Comparison of ENCODE assay signal across 31 cellular contexts in the genomic region with DNA sequence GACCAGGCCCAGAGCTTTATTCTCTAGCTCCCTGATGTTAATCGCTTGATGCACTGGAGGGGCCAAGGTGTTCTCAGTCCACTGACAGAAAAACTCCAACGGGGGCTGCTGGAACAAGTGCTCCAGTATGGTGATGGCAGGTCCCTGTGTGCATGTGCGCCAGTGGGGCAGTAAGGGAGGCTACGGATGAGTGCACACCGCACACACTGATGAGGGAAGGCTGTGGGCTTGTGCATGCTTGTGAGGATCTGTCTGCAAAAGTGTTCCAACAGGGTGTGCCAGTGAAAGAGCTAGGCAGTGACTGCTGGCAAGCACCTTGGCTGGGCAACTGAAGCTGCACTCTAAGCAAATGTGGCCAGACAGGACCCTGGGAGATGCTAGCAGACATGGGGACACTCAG.
"Had no signal": no experiment of that assay in that cellular context is flagged by ENCODE, and none has a peak within 500 bp of the region (broad histone marks: within the 10 kb centered on the region; RNA-seq: fewer than 3 reads in every experiment).

No MANE protein-coding gene starts in this region.

- H2AFZ ChIP-seq: parathyroid adenoma had no signal

- H3K27me3 Mint-ChIP-seq: naive B cell; naive thymus-derived CD8-positive, alpha-beta T cell; natural killer cell treated with Interleukin-12 subunit alpha and Interleukin-12 subunit beta and Interleukin-15 and Interleukin-18, amount 100 ng/mL, for 72 hours; progenitor cell of endocrine pancreas; stimulated activated memory B cell treated with anti-CD40 and anti-IgM and Interleukin-4, amounts not matched to agents 10 μg/mL and 1 μg/mL and 100 μg/mL, for 72 hours; stimulated activated naive CD8-positive, alpha-beta T cell treated with anti-CD3 and anti-CD28 coated beads, Interleukin-15, Interleukin-2, amounts not matched to agents 100 ng/mL and 50 ng/mL, for 24 hours; type B pancreatic cell had no signal

- H3K9ac ChIP-seq: parathyroid adenoma had no signal

- H3K4me3 ChIP-seq: ovary, psoas muscle, skin epidermis, smooth muscle cell, spleen, suprapubic skin, testis, tibial artery, transverse colon, vagina had no signal

- H3K4me3 Mint-ChIP-seq: naive B cell; naive thymus-derived CD8-positive, alpha-beta T cell; natural killer cell treated with Interleukin-12 subunit alpha and Interleukin-12 subunit beta and Interleukin-15 and Interleukin-18, amount 100 ng/mL, for 72 hours; nephron progenitor cell; neural crest cell; stimulated activated memory B cell treated with anti-CD40 and anti-IgM and Interleukin-4, amounts not matched to agents 10 μg/mL and 1 μg/mL and 100 μg/mL, for 72 hours; stimulated activated naive CD8-positive, alpha-beta T cell treated with anti-CD3 and anti-CD28 coated beads, Interleukin-15, Interleukin-2, amounts not matched to agents 100 ng/mL and 50 ng/mL, for 24 hours; type B pancreatic cell had no signal

- H3K27ac ChIP-seq: ovary, parathyroid adenoma, psoas muscle, skin epidermis, spleen, suprapubic skin, testis, tibial artery, transverse colon, vagina had no signal

- H3K9me3 Mint-ChIP-seq: type B pancreatic cell had no signal

- H3K27ac Mint-ChIP-seq: naive B cell; naive thymus-derived CD8-positive, alpha-beta T cell; natural killer cell treated with Interleukin-12 subunit alpha and Interleukin-12 subunit beta and Interleukin-15 and Interleukin-18, amount 100 ng/mL, for 72 hours; nephron progenitor cell; progenitor cell of endocrine pancreas; stimulated activated memory B cell treated with anti-CD40 and anti-IgM and Interleukin-4, amounts not matched to agents 10 μg/mL and 1 μg/mL and 100 μg/mL, for 72 hours; stimulated activated naive CD8-positive, alpha-beta T cell treated with anti-CD3 and anti-CD28 coated beads, Interleukin-15, Interleukin-2, amounts not matched to agents 100 ng/mL and 50 ng/mL, for 24 hours; type B pancreatic cell had no signal

- H3K9me3 ChIP-seq: ovary, psoas muscle, suprapubic skin, testis, tibial artery, transverse colon, vagina had no signal

- H3K36me3 ChIP-seq: ovary, spleen, suprapubic skin, tibial artery, transverse colon, vagina had no signal

- H3K4me1 ChIP-seq: parathyroid adenoma, psoas muscle, spleen, suprapubic skin, testis, tibial artery, transverse colon, vagina had no signal

- H3K27me3 ChIP-seq: ovary, spleen, suprapubic skin, testis, tibial artery, transverse colon, vagina had no signal

- H3K4me2 ChIP-seq: smooth muscle cell had no signal

- H3K4me1 Mint-ChIP-seq: naive B cell; naive thymus-derived CD8-positive, alpha-beta T cell; nephron progenitor cell; neural crest cell; stimulated activated memory B cell treated with anti-CD40 and anti-IgM and Interleukin-4, amounts not matched to agents 10 μg/mL and 1 μg/mL and 100 μg/mL, for 72 hours had no signal

- DNase-seq: naive B cell; nephron progenitor cell; occipital lobe; ovary; posterior cingulate gyrus; psoas muscle; spleen; stimulated activated CD4-positive, alpha-beta T cell treated with anti-CD3 and anti-CD28 coated beads, Interleukin-12 subunit alpha, Interleukin-12 subunit beta, amount 100 ng/mL, for 4 hours; stimulated activated CD4-positive, alpha-beta T cell treated with anti-CD3 and anti-CD28 coated beads, Interleukin-1b, Interleukin-23, amount 100 ng/mL, for 48 hours; stimulated activated CD4-positive, alpha-beta T cell treated with anti-CD3 and anti-CD28 coated beads, Interleukin-4, amount 100 ng/mL, for 1 hour; stimulated activated CD4-positive, alpha-beta T cell treated with anti-CD3 and anti-CD28 coated beads, Interleukin-4, amount 100 ng/mL, for 4 hours; stimulated activated CD8-positive, alpha-beta memory T cell treated with anti-CD3 and anti-CD28 coated beads, Interleukin-4, amount 100 ng/mL, for 48 hours; stimulated activated naive CD4-positive, alpha-beta T cell; substantia nigra; testis; tibial artery; transverse colon had no signal

- H3K36me3 Mint-ChIP-seq: stimulated activated memory B cell treated with anti-CD40 and anti-IgM and Interleukin-4, amounts not matched to agents 10 μg/mL and 1 μg/mL and 100 μg/mL, for 72 hours; type B pancreatic cell had no signal

- H3K79me2 ChIP-seq: parathyroid adenoma had no signal

- ATAC-seq: naive thymus-derived CD8-positive, alpha-beta T cell; natural killer cell treated with Interleukin-12 subunit alpha and Interleukin-12 subunit beta and Interleukin-15 and Interleukin-18, amount 100 ng/mL, for 72 hours; psoas muscle; right cardiac atrium; sciatic nerve; stimulated activated memory B cell treated with anti-CD40 and anti-IgM and Interleukin-4, amounts not matched to agents 10 μg/mL and 1 μg/mL and 100 μg/mL, for 72 hours had no signal
